Comparison of ENCODE assay signal across 9 cellular contexts in genomic region chr16:68645494-68646388, GRCh38. TPM values are rescaled to one million over a fixed set of nuclear protein-coding genes. Genes with fewer than 3 reads are reported as not detected.
DNase-seq lines count a peak whose midpoint lies in the region; ATAC-seq and TF ChIP-seq lines count a peak whose summit lies in the region.
"Had no signal": no experiment of that assay in that cellular context is flagged by ENCODE, and none has a peak within 500 bp of the region (broad histone marks: within the 10 kb centered on the region; RNA-seq: fewer than 3 reads in every experiment).

No MANE protein-coding gene starts in this region.

- H3K4me3 Mint-ChIP-seq in activated naive CD4-positive, alpha-beta T cell treated with anti-CD3 and anti-CD28 coated beads for 36 hours: peak overlapping the region; percentile 69
- H3K4me3 Mint-ChIP-seq in activated B cell treated with CpG ODN at 0.5 μM for 24 hours (no peak overlapping the region), CD14-positive monocyte (peak overlapping the region in 1 of 2 donors; percentile 64)

- H3K9me3 Mint-ChIP-seq in activated naive CD4-positive, alpha-beta T cell treated with anti-CD3 and anti-CD28 coated beads for 36 hours: no peaks in the 10 kb centered on the region
- H3K9me3 Mint-ChIP-seq in activated B cell treated with CpG ODN at 0.5 μM for 24 hours: no peaks in the 10 kb centered on the region
- H3K9me3 Mint-ChIP-seq in CD14-positive monocyte: peaks cover 0 to 8% (median 3%) of the 10 kb centered on the region in 7 donors

- peaks cover 64% of the 10 kb centered on the region for H3K27me3 Mint-ChIP-seq in activated naive CD4-positive, alpha-beta T cell treated with anti-CD3 and anti-CD28 coated beads for 36 hours (ENCODE audit: low read depth)
- H3K27me3 Mint-ChIP-seq in activated B cell treated with CpG ODN at 0.5 μM for 24 hours (peaks cover 52% of the 10 kb centered on the region), CD14-positive monocyte (ENCODE audit: low read depth in 3 of 3) (peaks cover 76 to 90% (median 79%) of the 10 kb centered on the region in 3 donors)

- H3K4me1 ChIP-seq in tibial nerve: peaks cover 0 to 37% (median 10%) of the 10 kb centered on the region in 4 donors

- H3K36me3 ChIP-seq in kidney epithelial cell (ENCODE audit: control insufficient read depth, insufficient read depth, low read length): no peaks in the 10 kb centered on the region
- no peaks in the 10 kb centered on the region for H3K36me3 ChIP-seq in tibial nerve

- WGBS in tibial nerve, 2 donors: 1 to 4% methylated on average over 39 to 56 of the region's 66 CpGs

- no peak for DNase-seq in activated naive CD4-positive, alpha-beta T cell treated with anti-CD3 and anti-CD28 coated beads for 36 hours
- no peak for DNase-seq in activated naive CD4-positive, alpha-beta T cell (lab: John Stamatoyannopoulos, UW)
- DNase-seq in activated B cell treated with CpG ODN at 0.5 μM for 24 hours (peak; percentile 16), kidney epithelial cell (ENCODE audit: low read depth) (no peak), tibial nerve (ENCODE audit: low spot score in 2 of 2) (no peak), NCI-H1436 (lab: John Stamatoyannopoulos, UW) (no peak), CD14-positive monocyte (ENCODE audit: low spot score) (no peak), UCSD-AML1 (lab: John Stamatoyannopoulos, UW; ENCODE audit: unreplicated experiment) (no peak)
- DNase-seq: NK-92 treated with Interleukin-12 subunit alpha and Interleukin-12 subunit beta, amount 100 ng/mL, for 24 hours had no signal

- H3K4me1 Mint-ChIP-seq in activated naive CD4-positive, alpha-beta T cell treated with anti-CD3 and anti-CD28 coated beads for 36 hours (ENCODE audit: low read depth): peaks cover 32% of the 10 kb centered on the region
- peaks cover 14% of the 10 kb centered on the region for H3K4me1 Mint-ChIP-seq in activated B cell treated with CpG ODN at 0.5 μM for 24 hours
- H3K4me1 Mint-ChIP-seq in CD14-positive monocyte: peaks cover 14% of the 10 kb centered on the region

- intact Hi-C loops in activated naive CD4-positive, alpha-beta T cell treated with anti-CD3 and anti-CD28 coated beads for 36 hours (cut with micrococcal nuclease): loop anchor here (2.0 to 10.0 kb wide), 3 partner anchors 15 to 561 kb away; partner anchors contain the start of gene NFATC3
- intact Hi-C loops in activated B cell treated with CpG ODN at 0.5 μM for 24 hours (cut with micrococcal nuclease): no loop called here
- intact Hi-C loops in CD14-positive monocyte (cut with micrococcal nuclease): no loop called here

- H3K27me3 ChIP-seq in kidney epithelial cell (ENCODE audit: control insufficient read depth, insufficient read depth, low read length) (peaks cover 10% of the 10 kb centered on the region), tibial nerve (peaks cover 0 to 77% of the 10 kb centered on the region in 2 donors)

- CTCF ChIA-PET in activated naive CD4-positive, alpha-beta T cell treated with anti-CD3 and anti-CD28 coated beads for 36 hours (lab: Charles Lee): no interaction called here
- CTCF ChIA-PET in activated B cell treated with CpG ODN at 0.5 μM for 24 hours (lab: Charles Lee): no interaction called here

- H3K36me3 Mint-ChIP-seq in activated naive CD4-positive, alpha-beta T cell treated with anti-CD3 and anti-CD28 coated beads for 36 hours (ENCODE audit: low read depth): no peaks in the 10 kb centered on the region
- H3K36me3 Mint-ChIP-seq in activated B cell treated with CpG ODN at 0.5 μM for 24 hours (ENCODE audit: low read depth) (no peaks in the 10 kb centered on the region), CD14-positive monocyte (no peaks in the 10 kb centered on the region)

- H3K9me3 ChIP-seq in tibial nerve: no peaks in the 10 kb centered on the region

- no peak for TF ChIP-seq EP300 in tibial nerve (IDR thresholded peaks at IDR 0.05)

- no peak overlapping the region for H3K27ac Mint-ChIP-seq in activated naive CD4-positive, alpha-beta T cell treated with anti-CD3 and anti-CD28 coated beads for 36 hours
- H3K27ac Mint-ChIP-seq in activated B cell treated with CpG ODN at 0.5 μM for 24 hours (no peak overlapping the region), CD14-positive monocyte (no peak overlapping the region)

- POLR2A ChIA-PET in activated B cell treated with CpG ODN at 0.5 μM for 24 hours (lab: Charles Lee): no interaction called here

- H3K27ac ChIP-seq in tibial nerve: no peak overlapping the region

- TF ChIP-seq CTCF in activated B cell treated with CpG ODN at 0.5 μM for 24 hours (IDR thresholded peaks at IDR 0.05) (no peak), kidney epithelial cell (IDR thresholded peaks at IDR 0.05; ENCODE audit: insufficient read depth, low read length, poor library complexity, severe bottlenecking) (no peak), tibial nerve (IDR thresholded peaks at IDR 0.05) (no peak), CD14-positive monocyte (IDR thresholded peaks at IDR 0.05) (no peak)

- no peak for TF ChIP-seq POLR2A in tibial nerve (IDR thresholded peaks at IDR 0.05)

- ATAC-seq in activated B cell treated with CpG ODN at 0.5 μM for 24 hours (ENCODE audit: low read depth): peak; percentile 18

- H3K4me3 ChIP-seq in kidney epithelial cell (ENCODE audit: low read depth, low read length) (peak overlapping the region; percentile 66), tibial nerve (peak overlapping the region; percentile 7 to 40 (median 18))

RNA-seq across cellular contexts. Expression of gene CDH3, which starts 0.6 kb away (rescaled TPM):
- 10 to 100 TPM; 20.1 to 23.3 TPM for total RNA-seq in activated naive CD4-positive, alpha-beta T cell treated with anti-CD3 and anti-CD28 coated beads for 36 hours
- total RNA-seq in activated B cell treated with CpG ODN at 0.5 μM for 24 hours (not detected in 2 replicates), kidney epithelial cell (173 and 201 TPM in 2 replicates), tibial nerve (10 to 100 TPM in 1 of 4 donors, 1 to 10 TPM in 3; 1.2 to 15.9 (median 2.5) TPM)
- not detected for polyA plus RNA-seq in CD14-positive monocyte
